ENCODE assay signal across 33 cellular contexts in genomic region chr15:38603672-38604071, GRCh38.
"Had no signal": no experiment of that assay in that cellular context is flagged by ENCODE, and none has a peak within 500 bp of the region (broad histone marks: within the 10 kb centered on the region; RNA-seq: fewer than 3 reads in every experiment).

No MANE protein-coding gene starts in this region.

- H3K79me2 ChIP-seq: parathyroid adenoma had no signal

- H3K27me3 Mint-ChIP-seq: activated B cell treated with CpG ODN at 0.5 μM for 24 hours; activated CD4-positive, alpha-beta T cell treated with anti-CD3 and anti-CD28 coated beads for 36 hours; stimulated activated naive B cell treated with anti-CD40 and anti-IgM and Interleukin-4, amounts not matched to agents 10 μg/mL and 1 μg/mL and 100 μg/mL, for 72 hours; T-cell had no signal

- H3K27ac ChIP-seq: brain microvascular endothelial cell, heart left ventricle, parathyroid adenoma, psoas muscle, sigmoid colon, stomach, thyroid gland, upper lobe of right lung had no signal

- H2AFZ ChIP-seq: parathyroid adenoma had no signal

- H3K9me3 Mint-ChIP-seq: activated B cell treated with CpG ODN at 0.5 μM for 24 hours; activated naive CD4-positive, alpha-beta T cell treated with anti-CD3 and anti-CD28 coated beads for 36 hours; activated naive CD8-positive, alpha-beta T cell treated with anti-CD3 and anti-CD28 coated beads, Interleukin-2, amount 10 ng/mL, durations not matched to agents 7 days and 5 days; activated T-helper 1 cell treated with anti-CD3 and anti-CD28 coated beads, Interleukin-12 subunit alpha, Interleukin-12 subunit beta, Interleukin-2, Interleukin-4 antibody, amounts not matched to agents 30 ng/mL and 10 ng/mL and 1 ng/mL, durations not matched to agents 14 hours and 24 hours and 36 hours; naive thymus-derived CD4-positive, alpha-beta T cell; neural crest cell; stimulated activated naive B cell treated with anti-CD40 and anti-IgM and Interleukin-4, amounts not matched to agents 10 μg/mL and 1 μg/mL and 100 μg/mL, for 72 hours; T-cell; T-helper 2 cell treated with Interferon-gamma antibody and Interleukin-4, amounts not matched to agents 5 μg/mL and 100 μg/mL, for 36 hours had no signal

- H3K9me3 ChIP-seq: heart left ventricle, psoas muscle, sigmoid colon, stomach, thyroid gland, upper lobe of right lung had no signal

- H3K4me3 Mint-ChIP-seq: activated B cell treated with CpG ODN at 0.5 μM for 24 hours; activated CD4-positive, alpha-beta T cell treated with anti-CD3 and anti-CD28 coated beads for 36 hours; activated naive CD4-positive, alpha-beta T cell treated with anti-CD3 and anti-CD28 coated beads for 36 hours; activated naive CD8-positive, alpha-beta T cell treated with anti-CD3 and anti-CD28 coated beads, Interleukin-2, amount 10 ng/mL, durations not matched to agents 7 days and 5 days; activated T-helper 1 cell treated with anti-CD3 and anti-CD28 coated beads, Interleukin-12 subunit alpha, Interleukin-12 subunit beta, Interleukin-2, Interleukin-4 antibody, amounts not matched to agents 30 ng/mL and 10 ng/mL and 1 ng/mL, durations not matched to agents 14 hours and 24 hours and 36 hours; naive thymus-derived CD4-positive, alpha-beta T cell; neural crest cell; stimulated activated naive B cell treated with anti-CD40 and anti-IgM and Interleukin-4, amounts not matched to agents 10 μg/mL and 1 μg/mL and 100 μg/mL, for 72 hours; T-cell; T-helper 2 cell treated with Interferon-gamma antibody and Interleukin-4, amounts not matched to agents 5 μg/mL and 100 μg/mL, for 36 hours had no signal

- H3K4me1 ChIP-seq: heart left ventricle, parathyroid adenoma, psoas muscle, sigmoid colon, stomach, thyroid gland, upper lobe of right lung had no signal

- DNase-seq: activated B cell treated with CpG ODN at 0.5 μM for 24 hours; activated CD4-positive, alpha-beta T cell treated with anti-CD3 and anti-CD28 coated beads for 36 hours; activated CD8-positive, alpha-beta memory T cell treated with anti-CD3 and anti-CD28 coated beads for 24 hours; activated CD8-positive, alpha-beta memory T cell treated with anti-CD3 and anti-CD28 coated beads, Interleukin-2, amount 50 U/mL, for 4 hours; activated effector memory CD4-positive, alpha-beta T cell treated with anti-CD3 and anti-CD28 coated beads, Interleukin-2, amount 50 U/mL, for 16 hours; activated naive CD4-positive, alpha-beta T cell treated with anti-CD3 and anti-CD28 coated beads for 36 hours; activated naive CD8-positive, alpha-beta T cell treated with anti-CD3 and anti-CD28 coated beads, Interleukin-2, amount 10 ng/mL, durations not matched to agents 7 days and 5 days; activated T-cell treated with anti-CD3 and anti-CD28 coated beads, Interleukin-2, amount 50 U/mL, for 1 hour; amniotic stem cell; brain microvascular endothelial cell; caudate nucleus; cortex of kidney; foreskin fibroblast; heart left ventricle; hypothalamus; midbrain; naive thymus-derived CD4-positive, alpha-beta T cell; occipital lobe; psoas muscle; sigmoid colon; small intestine; stimulated activated CD4-positive, alpha-beta T cell treated with anti-CD3 and anti-CD28 coated beads, Interleukin-4, amount 100 ng/mL, for 24 hours; stimulated activated CD8-positive, alpha-beta memory T cell treated with anti-CD3 and anti-CD28 coated beads, Interleukin-4, amount 100 ng/mL, for 48 hours; stimulated activated naive B cell treated with anti-CD40 and anti-IgM and Interleukin-4, amounts not matched to agents 10 μg/mL and 1 μg/mL and 100 μg/mL, for 72 hours; stomach; T-cell; thyroid gland; upper lobe of right lung had no signal

- H3K4me3 ChIP-seq: heart left ventricle, psoas muscle, sigmoid colon, stomach, thyroid gland, upper lobe of right lung had no signal

- H3K36me3 ChIP-seq: brain microvascular endothelial cell, heart left ventricle, sigmoid colon, stomach, thyroid gland, upper lobe of right lung had no signal

- ATAC-seq: activated CD4-positive, alpha-beta T cell treated with anti-CD3 and anti-CD28 coated beads for 36 hours; esophagus mucosa; heart left ventricle; naive thymus-derived CD4-positive, alpha-beta T cell; psoas muscle; stimulated activated naive B cell treated with anti-CD40 and anti-IgM and Interleukin-4, amounts not matched to agents 10 μg/mL and 1 μg/mL and 100 μg/mL, for 72 hours; T-cell; upper lobe of right lung had no signal

- H3K27me3 ChIP-seq: sigmoid colon, thyroid gland, upper lobe of right lung had no signal

- H3K27ac Mint-ChIP-seq: activated B cell treated with CpG ODN at 0.5 μM for 24 hours; activated CD4-positive, alpha-beta T cell treated with anti-CD3 and anti-CD28 coated beads for 36 hours; activated naive CD4-positive, alpha-beta T cell treated with anti-CD3 and anti-CD28 coated beads for 36 hours; activated naive CD8-positive, alpha-beta T cell treated with anti-CD3 and anti-CD28 coated beads, Interleukin-2, amount 10 ng/mL, durations not matched to agents 7 days and 5 days; stimulated activated naive B cell treated with anti-CD40 and anti-IgM and Interleukin-4, amounts not matched to agents 10 μg/mL and 1 μg/mL and 100 μg/mL, for 72 hours; T-cell; T-helper 2 cell treated with Interferon-gamma antibody and Interleukin-4, amounts not matched to agents 5 μg/mL and 100 μg/mL, for 36 hours had no signal

- H3K9ac ChIP-seq: parathyroid adenoma had no signal

- H3K36me3 Mint-ChIP-seq: stimulated activated naive B cell treated with anti-CD40 and anti-IgM and Interleukin-4, amounts not matched to agents 10 μg/mL and 1 μg/mL and 100 μg/mL, for 72 hours; T-cell had no signal
